In the genomic region with DNA sequence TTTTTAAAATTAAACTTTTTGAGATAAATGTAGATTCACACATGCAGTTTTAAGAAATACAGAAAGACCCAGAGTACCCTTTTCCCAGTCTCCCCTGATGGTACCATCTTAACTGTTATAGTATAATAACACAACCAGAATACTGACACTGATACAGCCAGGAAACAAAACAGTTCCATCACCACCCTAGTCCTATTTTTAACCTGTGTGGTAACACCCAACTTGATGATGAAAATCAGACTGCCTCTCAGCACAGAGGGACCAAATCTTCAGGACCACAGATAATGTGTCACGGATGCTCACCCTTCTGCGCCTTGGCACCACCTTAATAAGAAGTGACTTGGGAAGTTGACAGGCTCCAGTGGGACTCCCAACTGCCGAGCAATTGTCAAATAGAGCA, we compare ENCODE assay signal across 2 cellular contexts.
TF ChIP-seq lines count a peak whose summit lies in the region.

No MANE protein-coding gene starts in this region.

TF ChIP-seq in liver, 16 proteins besides CTCF, POLR2A, EP300 and RAD21:
- TF ChIP-seq, protein P1, sequence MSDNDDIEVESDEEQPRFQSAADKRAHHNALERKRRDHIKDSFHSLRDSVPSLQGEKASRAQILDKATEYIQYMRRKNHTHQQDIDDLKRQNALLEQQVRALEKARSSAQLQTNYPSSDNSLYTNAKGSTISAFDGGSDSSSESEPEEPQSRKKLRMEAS (IDR thresholded peaks at IDR 0.05), result no peak
- TF ChIP-seq NR2F2 (IDR thresholded peaks at IDR 0.05) (no peak), YY1 (IDR thresholded peaks at IDR 0.05) (no peak), SP1 (IDR thresholded peaks at IDR 0.05) (no peak), FOXA1 (IDR thresholded peaks at IDR 0.05) (no peak), RXRA (IDR thresholded peaks at IDR 0.05) (no peak), HNF4A (conservative IDR thresholded peaks at IDR 0.05) (no peak), TAF1 (conservative IDR thresholded peaks at IDR 0.05) (no peak)
- TF ChIP-seq, protein P2, sequence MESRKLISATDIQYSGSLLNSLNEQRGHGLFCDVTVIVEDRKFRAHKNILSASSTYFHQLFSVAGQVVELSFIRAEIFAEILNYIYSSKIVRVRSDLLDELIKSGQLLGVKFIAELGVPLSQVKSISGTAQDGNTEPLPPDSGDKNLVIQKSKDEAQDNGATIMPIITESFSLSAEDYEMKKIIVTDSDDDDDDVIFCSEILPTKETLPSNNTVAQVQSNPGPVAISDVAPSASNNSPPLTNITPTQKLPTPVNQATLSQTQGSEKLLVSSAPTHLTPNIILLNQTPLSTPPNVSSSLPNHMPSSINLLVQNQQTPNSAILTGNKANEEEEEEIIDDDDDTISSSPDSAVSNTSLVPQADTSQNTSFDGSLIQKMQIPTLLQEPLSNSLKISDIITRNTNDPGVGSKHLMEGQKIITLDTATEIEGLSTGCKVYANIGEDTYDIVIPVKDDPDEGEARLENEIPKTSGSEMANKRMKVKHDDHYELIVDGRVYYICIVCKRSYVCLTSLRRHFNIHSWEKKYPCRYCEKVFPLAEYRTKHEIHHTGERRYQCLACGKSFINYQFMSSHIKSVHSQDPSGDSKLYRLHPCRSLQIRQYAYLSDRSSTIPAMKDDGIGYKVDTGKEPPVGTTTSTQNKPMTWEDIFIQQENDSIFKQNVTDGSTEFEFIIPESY (IDR thresholded peaks at IDR 0.05), result no peak
- TF ChIP-seq, protein P3, sequence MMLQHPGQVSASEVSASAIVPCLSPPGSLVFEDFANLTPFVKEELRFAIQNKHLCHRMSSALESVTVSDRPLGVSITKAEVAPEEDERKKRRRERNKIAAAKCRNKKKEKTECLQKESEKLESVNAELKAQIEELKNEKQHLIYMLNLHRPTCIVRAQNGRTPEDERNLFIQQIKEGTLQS (IDR thresholded peaks at IDR 0.05), result no peak

TF ChIP-seq in HepG2, 621 proteins besides CTCF, POLR2A, EP300 and RAD21:
- no peak for TF ChIP-seq NFYB (CRISPR knock-in tag; IDR thresholded peaks at IDR 0.05)
- TF ChIP-seq, protein P4, sequence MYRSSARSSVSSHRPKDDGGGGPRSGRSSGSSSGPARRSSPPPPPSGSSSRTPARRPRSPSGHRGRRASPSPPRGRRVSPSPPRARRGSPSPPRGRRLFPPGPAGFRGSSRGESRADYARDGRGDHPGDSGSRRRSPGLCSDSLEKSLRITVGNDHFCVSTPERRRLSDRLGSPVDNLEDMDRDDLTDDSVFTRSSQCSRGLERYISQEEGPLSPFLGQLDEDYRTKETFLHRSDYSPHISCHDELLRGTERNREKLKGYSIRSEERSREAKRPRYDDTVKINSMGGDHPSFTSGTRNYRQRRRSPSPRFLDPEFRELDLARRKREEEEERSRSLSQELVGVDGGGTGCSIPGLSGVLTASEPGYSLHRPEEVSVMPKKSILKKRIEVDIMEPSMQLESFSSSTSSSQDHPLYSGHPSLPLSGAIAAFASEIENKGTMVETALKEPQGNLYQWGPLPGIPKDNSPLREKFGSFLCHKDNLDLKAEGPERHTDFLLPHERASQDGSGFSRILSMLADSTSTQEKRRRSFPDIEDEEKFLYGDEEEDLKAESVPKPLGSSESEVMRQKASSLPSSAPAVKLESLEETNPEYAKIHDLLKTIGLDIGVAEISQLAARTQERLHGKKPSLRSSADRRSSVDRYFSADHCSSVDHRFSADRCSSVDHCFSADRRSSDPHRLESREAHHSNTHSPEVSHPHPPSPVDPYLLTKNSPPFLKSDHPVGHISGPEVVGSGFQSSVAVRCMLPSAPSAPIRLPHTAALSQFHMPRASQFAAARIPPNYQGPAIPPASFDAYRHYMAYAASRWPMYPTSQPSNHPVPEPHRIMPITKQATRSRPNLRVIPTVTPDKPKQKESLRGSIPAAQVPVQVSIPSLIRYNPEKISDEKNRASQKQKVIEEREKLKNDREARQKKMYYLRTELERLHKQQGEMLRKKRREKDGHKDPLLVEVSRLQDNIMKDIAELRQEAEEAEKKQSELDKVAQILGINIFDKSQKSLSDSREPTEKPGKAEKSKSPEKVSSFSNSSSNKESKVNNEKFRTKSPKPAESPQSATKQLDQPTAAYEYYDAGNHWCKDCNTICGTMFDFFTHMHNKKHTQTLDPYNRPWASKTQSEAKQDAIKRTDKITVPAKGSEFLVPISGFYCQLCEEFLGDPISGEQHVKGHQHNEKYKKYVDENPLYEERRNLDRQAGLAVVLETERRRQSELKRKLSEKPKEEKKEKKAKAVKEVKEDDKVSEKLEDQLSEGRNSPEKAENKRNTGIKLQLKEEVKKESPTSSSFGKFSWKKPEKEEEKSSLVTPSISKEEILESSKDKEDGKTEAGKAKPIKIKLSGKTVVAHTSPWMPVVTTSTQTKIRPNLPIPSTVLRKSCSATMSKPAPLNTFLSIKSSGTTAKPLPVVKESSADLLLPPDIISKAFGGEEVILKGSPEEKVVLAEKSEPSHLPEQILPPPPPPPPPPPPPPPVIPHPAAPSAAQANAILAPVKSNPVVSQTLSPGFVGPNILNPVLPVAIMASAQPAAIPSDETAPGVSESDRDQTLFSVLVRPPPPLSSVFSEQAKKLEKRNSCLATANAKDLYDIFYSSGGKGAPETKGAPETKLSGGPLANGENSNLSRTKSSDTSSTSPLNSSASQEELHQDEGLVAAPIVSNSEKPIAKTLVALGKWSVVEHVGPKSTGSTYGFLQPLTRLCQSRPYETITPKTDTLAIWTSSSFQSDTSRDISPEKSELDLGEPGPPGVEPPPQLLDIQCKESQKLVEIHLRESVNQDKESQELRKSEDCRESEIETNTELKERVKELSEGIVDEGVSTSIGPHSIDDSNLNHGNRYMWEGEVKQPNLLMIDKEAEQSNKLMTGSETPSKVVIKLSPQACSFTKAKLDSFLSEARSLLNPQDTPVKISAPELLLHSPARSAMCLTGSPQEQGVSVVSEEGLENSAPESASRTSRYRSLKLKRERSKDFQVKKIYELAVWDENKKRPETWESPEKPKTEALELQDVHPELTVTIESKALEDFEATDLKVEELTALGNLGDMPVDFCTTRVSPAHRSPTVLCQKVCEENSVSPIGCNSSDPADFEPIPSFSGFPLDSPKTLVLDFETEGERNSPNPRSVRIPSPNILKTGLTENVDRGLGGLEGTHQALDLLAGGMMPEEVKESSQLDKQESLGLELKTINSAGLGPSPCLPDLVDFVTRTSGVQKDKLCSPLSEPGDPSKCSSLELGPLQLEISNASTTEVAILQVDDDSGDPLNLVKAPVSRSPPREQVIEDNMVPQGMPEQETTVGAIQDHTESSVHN (CRISPR knock-in tag; IDR thresholded peaks at IDR 0.05), result no peak
- TF ChIP-seq, protein P5, sequence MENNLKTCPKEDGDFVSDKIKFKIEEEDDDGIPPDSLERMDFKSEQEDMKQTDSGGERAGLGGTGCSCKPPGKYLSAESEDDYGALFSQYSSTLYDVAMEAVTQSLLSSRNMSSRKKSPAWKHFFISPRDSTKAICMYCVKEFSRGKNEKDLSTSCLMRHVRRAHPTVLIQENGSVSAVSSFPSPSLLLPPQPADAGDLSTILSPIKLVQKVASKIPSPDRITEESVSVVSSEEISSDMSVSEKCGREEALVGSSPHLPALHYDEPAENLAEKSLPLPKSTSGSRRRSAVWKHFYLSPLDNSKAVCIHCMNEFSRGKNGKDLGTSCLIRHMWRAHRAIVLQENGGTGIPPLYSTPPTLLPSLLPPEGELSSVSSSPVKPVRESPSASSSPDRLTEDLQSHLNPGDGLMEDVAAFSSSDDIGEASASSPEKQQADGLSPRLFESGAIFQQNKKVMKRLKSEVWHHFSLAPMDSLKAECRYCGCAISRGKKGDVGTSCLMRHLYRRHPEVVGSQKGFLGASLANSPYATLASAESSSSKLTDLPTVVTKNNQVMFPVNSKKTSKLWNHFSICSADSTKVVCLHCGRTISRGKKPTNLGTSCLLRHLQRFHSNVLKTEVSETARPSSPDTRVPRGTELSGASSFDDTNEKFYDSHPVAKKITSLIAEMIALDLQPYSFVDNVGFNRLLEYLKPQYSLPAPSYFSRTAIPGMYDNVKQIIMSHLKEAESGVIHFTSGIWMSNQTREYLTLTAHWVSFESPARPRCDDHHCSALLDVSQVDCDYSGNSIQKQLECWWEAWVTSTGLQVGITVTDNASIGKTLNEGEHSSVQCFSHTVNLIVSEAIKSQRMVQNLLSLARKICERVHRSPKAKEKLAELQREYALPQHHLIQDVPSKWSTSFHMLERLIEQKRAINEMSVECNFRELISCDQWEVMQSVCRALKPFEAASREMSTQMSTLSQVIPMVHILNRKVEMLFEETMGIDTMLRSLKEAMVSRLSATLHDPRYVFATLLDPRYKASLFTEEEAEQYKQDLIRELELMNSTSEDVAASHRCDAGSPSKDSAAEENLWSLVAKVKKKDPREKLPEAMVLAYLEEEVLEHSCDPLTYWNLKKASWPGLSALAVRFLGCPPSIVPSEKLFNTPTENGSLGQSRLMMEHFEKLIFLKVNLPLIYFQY (CRISPR knock-in tag; IDR thresholded peaks at IDR 0.05; ENCODE audit: borderline replicate concordance), result no peak
- no peak for TF ChIP-seq TCF12 (IDR thresholded peaks at IDR 0.05)
- TF ChIP-seq TCF12 (CRISPR knock-in tag; IDR thresholded peaks at IDR 0.05), result no peak
- TF ChIP-seq GATAD2A (CRISPR knock-in tag; IDR thresholded peaks at IDR 0.05), result no peak
- TF ChIP-seq, protein P6, sequence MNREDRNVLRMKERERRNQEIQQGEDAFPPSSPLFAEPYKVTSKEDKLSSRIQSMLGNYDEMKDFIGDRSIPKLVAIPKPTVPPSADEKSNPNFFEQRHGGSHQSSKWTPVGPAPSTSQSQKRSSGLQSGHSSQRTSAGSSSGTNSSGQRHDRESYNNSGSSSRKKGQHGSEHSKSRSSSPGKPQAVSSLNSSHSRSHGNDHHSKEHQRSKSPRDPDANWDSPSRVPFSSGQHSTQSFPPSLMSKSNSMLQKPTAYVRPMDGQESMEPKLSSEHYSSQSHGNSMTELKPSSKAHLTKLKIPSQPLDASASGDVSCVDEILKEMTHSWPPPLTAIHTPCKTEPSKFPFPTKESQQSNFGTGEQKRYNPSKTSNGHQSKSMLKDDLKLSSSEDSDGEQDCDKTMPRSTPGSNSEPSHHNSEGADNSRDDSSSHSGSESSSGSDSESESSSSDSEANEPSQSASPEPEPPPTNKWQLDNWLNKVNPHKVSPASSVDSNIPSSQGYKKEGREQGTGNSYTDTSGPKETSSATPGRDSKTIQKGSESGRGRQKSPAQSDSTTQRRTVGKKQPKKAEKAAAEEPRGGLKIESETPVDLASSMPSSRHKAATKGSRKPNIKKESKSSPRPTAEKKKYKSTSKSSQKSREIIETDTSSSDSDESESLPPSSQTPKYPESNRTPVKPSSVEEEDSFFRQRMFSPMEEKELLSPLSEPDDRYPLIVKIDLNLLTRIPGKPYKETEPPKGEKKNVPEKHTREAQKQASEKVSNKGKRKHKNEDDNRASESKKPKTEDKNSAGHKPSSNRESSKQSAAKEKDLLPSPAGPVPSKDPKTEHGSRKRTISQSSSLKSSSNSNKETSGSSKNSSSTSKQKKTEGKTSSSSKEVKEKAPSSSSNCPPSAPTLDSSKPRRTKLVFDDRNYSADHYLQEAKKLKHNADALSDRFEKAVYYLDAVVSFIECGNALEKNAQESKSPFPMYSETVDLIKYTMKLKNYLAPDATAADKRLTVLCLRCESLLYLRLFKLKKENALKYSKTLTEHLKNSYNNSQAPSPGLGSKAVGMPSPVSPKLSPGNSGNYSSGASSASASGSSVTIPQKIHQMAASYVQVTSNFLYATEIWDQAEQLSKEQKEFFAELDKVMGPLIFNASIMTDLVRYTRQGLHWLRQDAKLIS (CRISPR knock-in tag; IDR thresholded peaks at IDR 0.05), result no peak
- TF ChIP-seq TRIM24 (CRISPR knock-in tag; IDR thresholded peaks at IDR 0.05), result no peak
- TF ChIP-seq, protein P7, sequence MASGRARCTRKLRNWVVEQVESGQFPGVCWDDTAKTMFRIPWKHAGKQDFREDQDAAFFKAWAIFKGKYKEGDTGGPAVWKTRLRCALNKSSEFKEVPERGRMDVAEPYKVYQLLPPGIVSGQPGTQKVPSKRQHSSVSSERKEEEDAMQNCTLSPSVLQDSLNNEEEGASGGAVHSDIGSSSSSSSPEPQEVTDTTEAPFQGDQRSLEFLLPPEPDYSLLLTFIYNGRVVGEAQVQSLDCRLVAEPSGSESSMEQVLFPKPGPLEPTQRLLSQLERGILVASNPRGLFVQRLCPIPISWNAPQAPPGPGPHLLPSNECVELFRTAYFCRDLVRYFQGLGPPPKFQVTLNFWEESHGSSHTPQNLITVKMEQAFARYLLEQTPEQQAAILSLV (CRISPR knock-in tag; IDR thresholded peaks at IDR 0.05; ENCODE audit: borderline replicate concordance), result no peak
- no peak for TF ChIP-seq PHF20 (CRISPR knock-in tag; IDR thresholded peaks at IDR 0.05)
TF ChIP-seq in HepG2: peak in this region for 0.
